ENCODE assay signal across 1 cellular context in genomic region chr18:1357724-1358123, GRCh38.
TF ChIP-seq lines count a peak whose summit lies in the region.

No MANE protein-coding gene starts in this region.

TF ChIP-seq in K562, 482 proteins besides CTCF, POLR2A, EP300 and RAD21 (continued from another document):
- TF ChIP-seq ZNF655 (CRISPR knock-in tag; IDR thresholded peaks at IDR 0.05) (no peak), ATF3 (IDR thresholded peaks at IDR 0.05) (peak; percentile 46), ATF3 (CRISPR knock-in tag; conservative IDR thresholded peaks at IDR 0.05) (no peak), ZNF764 (CRISPR knock-in tag; IDR thresholded peaks at IDR 0.05; ENCODE audit: low read depth) (no peak), ZNF785 (CRISPR knock-in tag; IDR thresholded peaks at IDR 0.05) (no peak)
